8 cellular contexts compared by ENCODE assay signal in the genomic region with DNA sequence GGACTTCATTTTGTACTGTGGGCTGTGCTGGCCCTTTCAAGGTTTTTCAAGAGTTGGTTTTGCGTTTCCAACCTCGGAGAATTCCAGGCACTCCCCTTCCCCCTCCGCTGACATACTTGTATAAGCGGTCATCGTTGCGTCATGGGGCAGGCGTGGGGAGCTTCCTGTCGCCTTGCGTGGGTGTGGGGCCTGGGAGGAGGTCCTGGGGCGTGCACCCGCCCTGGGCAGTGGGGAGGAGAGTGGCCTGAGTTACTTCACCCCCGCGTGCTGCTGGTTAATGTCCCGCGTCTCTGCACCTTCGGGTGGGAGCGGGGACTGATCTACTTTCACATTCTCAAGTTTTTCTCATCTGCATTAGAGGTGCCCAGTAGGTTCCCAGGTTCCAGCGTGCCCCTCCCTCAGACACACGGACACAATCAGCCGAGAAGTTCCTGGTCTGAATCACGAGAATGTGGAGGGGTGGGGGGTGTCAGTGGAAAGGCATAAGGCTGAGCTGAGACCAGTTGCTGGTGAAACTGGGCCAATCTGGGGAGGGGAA. TPM values are rescaled to one million over a fixed set of nuclear protein-coding genes. Genes with fewer than 3 reads are reported as not detected.
A peak's percentile ranks its signal among the peaks of the same experiment; 100 is the strongest.
DNase-seq lines count a peak whose midpoint lies in the region; ATAC-seq and TF ChIP-seq lines count a peak whose summit lies in the region.

No MANE protein-coding gene starts in this region.

- no peaks in the 10 kb centered on the region for H3K27me3 ChIP-seq in GM06990 (replicated peaks; ENCODE audit: control insufficient read depth, insufficient read depth, low read length)
- H3K27me3 ChIP-seq in liver (ENCODE audit: control insufficient read depth in 4 of 4, insufficient read depth in 4 of 4, low read length in 3 of 4): no peaks in the 10 kb centered on the region

- H3K36me3 Mint-ChIP-seq in dendritic cell treated with granulocyte-macrophage colony-stimulating factor and Interleukin-4, amounts not matched to agents 40 ng/mL and 50 ng/mL, for 4 days (ENCODE audit: low read depth): peaks cover 48% of the 10 kb centered on the region

- intact Hi-C loops in dendritic cell treated with granulocyte-macrophage colony-stimulating factor and Interleukin-4, amounts not matched to agents 40 ng/mL and 50 ng/mL, for 4 days (cut with micrococcal nuclease): loop anchor here (5.0 kb wide), 1 partner anchor 52 kb away; a partner anchor contains a TSS

- WGBS in liver: under 1% methylated on average over 21 of the region's 21 CpGs

- H3K36me3 ChIP-seq in GM06990 (ENCODE audit: control insufficient read depth, insufficient read depth, low read length) (no peaks in the 10 kb centered on the region; the same call in none of the 2 replicates), liver (ENCODE audit: control insufficient read depth in 4 of 4, insufficient read depth in 3 of 4, low read depth in 1 of 4, low read length in 3 of 4) (no peaks in the 10 kb centered on the region)

- no peak for TF ChIP-seq POLR2A in NB4 (IDR thresholded peaks at IDR 0.05; ENCODE audit: extremely low read depth, insufficient read length)

- DNase-seq in GM06990 (ENCODE audit: extremely low read depth, insufficient read length) (peak; percentile 77), NB4 (ENCODE audit: low read depth) (peak; percentile 80)
- DNase-seq in activated CD4-positive, alpha-beta T cell treated with anti-CD3 and anti-CD28 coated beads for 24 hours (ENCODE audit: low read depth in 2 of 2): peak; percentile 41 to 69
- DNase-seq in stimulated activated CD4-positive, alpha-beta T cell treated with anti-CD3 and anti-CD28 coated beads, Interleukin-4, amount 100 ng/mL, for 48 hours (ENCODE audit: low read depth in 2 of 2): peak; percentile 62 to 74

- H3K9me3 ChIP-seq in liver (ENCODE audit: control insufficient read depth in 4 of 4, low read length in 3 of 4): no peaks in the 10 kb centered on the region

- no peaks in the 10 kb centered on the region for H3K27me3 Mint-ChIP-seq in dendritic cell treated with granulocyte-macrophage colony-stimulating factor and Interleukin-4, amounts not matched to agents 40 ng/mL and 50 ng/mL, for 4 days

- H3K4me1 Mint-ChIP-seq in dendritic cell treated with granulocyte-macrophage colony-stimulating factor and Interleukin-4, amounts not matched to agents 40 ng/mL and 50 ng/mL, for 4 days (ENCODE audit: low read depth): peaks cover 48% of the 10 kb centered on the region

- H3K4me3 Mint-ChIP-seq in dendritic cell treated with granulocyte-macrophage colony-stimulating factor and Interleukin-4, amounts not matched to agents 40 ng/mL and 50 ng/mL, for 4 days: peak overlapping the region; percentile 97

- H3K9ac ChIP-seq in liver (ENCODE audit: low read depth in 1 of 2, low read length in 2 of 2): peak overlapping the region; percentile 99

- ATAC-seq in HG02678 (IDR thresholded peaks at IDR 0.05; ENCODE audit: unreplicated experiment) (no peak), HG03521 (IDR thresholded peaks at IDR 0.05; ENCODE audit: unreplicated experiment) (no peak)

- peak overlapping the region; percentile 99 to 100 for H3K27ac ChIP-seq in liver (ENCODE audit: low read depth in 1 of 2, low read length in 2 of 2)

- H3K4me3 ChIP-seq in GM06990 (replicated peaks; ENCODE audit: low read depth, low read length) (peak overlapping the region; percentile 94), NB4 (ENCODE audit: low read depth, low read length) (peak overlapping the region; percentile 99), liver (ENCODE audit: low read depth in 1 of 3, low read length in 3 of 3) (peak overlapping the region; percentile 71 to 94 (median 81))

- no peaks in the 10 kb centered on the region for H3K9me3 Mint-ChIP-seq in dendritic cell treated with granulocyte-macrophage colony-stimulating factor and Interleukin-4, amounts not matched to agents 40 ng/mL and 50 ng/mL, for 4 days

- peaks cover 5 to 19% (median 14%) of the 10 kb centered on the region in 4 donors for H3K4me1 ChIP-seq in liver (ENCODE audit: control insufficient read depth in 4 of 4, insufficient read depth in 4 of 4, low read length in 3 of 4)

- H3K27ac Mint-ChIP-seq in dendritic cell treated with granulocyte-macrophage colony-stimulating factor and Interleukin-4, amounts not matched to agents 40 ng/mL and 50 ng/mL, for 4 days: peak overlapping the region; percentile 99

- TF ChIP-seq RAD21 in liver (IDR thresholded peaks at IDR 0.05): peak in 1 of 2 donors; percentile 45

- TF ChIP-seq CTCF in GM06990 (IDR thresholded peaks at IDR 0.05; ENCODE audit: insufficient read depth, low read length, poor library complexity, severe bottlenecking): no peak
- no peak for TF ChIP-seq CTCF in NB4 (IDR thresholded peaks at IDR 0.05; ENCODE audit: low read depth, low read length)
- no peak for TF ChIP-seq CTCF in liver (IDR thresholded peaks at IDR 0.05; ENCODE audit: low read depth, low read length, missing input control)

TF ChIP-seq in liver, 16 proteins besides CTCF, POLR2A, EP300 and RAD21:
- TF ChIP-seq FOXA1 (IDR thresholded peaks at IDR 0.05) (no peak), JUND (IDR thresholded peaks at IDR 0.05) (peak; percentile 10 to 35), TAF1 (conservative IDR thresholded peaks at IDR 0.05) (peak; percentile 42), YY1 (IDR thresholded peaks at IDR 0.05) (peak; percentile 85), HNF4A (conservative IDR thresholded peaks at IDR 0.05) (peak in 1 of 2 donors; percentile 59), GABPA (IDR thresholded peaks at IDR 0.05 in 1 of 2, conservative IDR thresholded peaks at IDR 0.05 in 1 of 2) (peak; percentile 37 to 77), HNF4G (IDR thresholded peaks at IDR 0.05) (no peak), EGR1 (IDR thresholded peaks at IDR 0.05; ENCODE audit: low read depth in 2 of 2) (peak; percentile 97 to 99), SP1 (IDR thresholded peaks at IDR 0.05) (peak; percentile 58), NR2F2 (IDR thresholded peaks at IDR 0.05) (no peak), FOXA2 (IDR thresholded peaks at IDR 0.05) (no peak), RXRA (IDR thresholded peaks at IDR 0.05) (peak; percentile 69 to 87)
- TF ChIP-seq, protein P1, sequence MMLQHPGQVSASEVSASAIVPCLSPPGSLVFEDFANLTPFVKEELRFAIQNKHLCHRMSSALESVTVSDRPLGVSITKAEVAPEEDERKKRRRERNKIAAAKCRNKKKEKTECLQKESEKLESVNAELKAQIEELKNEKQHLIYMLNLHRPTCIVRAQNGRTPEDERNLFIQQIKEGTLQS (IDR thresholded peaks at IDR 0.05): peak; percentile 89
- TF ChIP-seq, protein P2, sequence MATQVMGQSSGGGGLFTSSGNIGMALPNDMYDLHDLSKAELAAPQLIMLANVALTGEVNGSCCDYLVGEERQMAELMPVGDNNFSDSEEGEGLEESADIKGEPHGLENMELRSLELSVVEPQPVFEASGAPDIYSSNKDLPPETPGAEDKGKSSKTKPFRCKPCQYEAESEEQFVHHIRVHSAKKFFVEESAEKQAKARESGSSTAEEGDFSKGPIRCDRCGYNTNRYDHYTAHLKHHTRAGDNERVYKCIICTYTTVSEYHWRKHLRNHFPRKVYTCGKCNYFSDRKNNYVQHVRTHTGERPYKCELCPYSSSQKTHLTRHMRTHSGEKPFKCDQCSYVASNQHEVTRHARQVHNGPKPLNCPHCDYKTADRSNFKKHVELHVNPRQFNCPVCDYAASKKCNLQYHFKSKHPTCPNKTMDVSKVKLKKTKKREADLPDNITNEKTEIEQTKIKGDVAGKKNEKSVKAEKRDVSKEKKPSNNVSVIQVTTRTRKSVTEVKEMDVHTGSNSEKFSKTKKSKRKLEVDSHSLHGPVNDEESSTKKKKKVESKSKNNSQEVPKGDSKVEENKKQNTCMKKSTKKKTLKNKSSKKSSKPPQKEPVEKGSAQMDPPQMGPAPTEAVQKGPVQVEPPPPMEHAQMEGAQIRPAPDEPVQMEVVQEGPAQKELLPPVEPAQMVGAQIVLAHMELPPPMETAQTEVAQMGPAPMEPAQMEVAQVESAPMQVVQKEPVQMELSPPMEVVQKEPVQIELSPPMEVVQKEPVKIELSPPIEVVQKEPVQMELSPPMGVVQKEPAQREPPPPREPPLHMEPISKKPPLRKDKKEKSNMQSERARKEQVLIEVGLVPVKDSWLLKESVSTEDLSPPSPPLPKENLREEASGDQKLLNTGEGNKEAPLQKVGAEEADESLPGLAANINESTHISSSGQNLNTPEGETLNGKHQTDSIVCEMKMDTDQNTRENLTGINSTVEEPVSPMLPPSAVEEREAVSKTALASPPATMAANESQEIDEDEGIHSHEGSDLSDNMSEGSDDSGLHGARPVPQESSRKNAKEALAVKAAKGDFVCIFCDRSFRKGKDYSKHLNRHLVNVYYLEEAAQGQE (IDR thresholded peaks at IDR 0.05): peak; percentile 73
- TF ChIP-seq, protein P3, sequence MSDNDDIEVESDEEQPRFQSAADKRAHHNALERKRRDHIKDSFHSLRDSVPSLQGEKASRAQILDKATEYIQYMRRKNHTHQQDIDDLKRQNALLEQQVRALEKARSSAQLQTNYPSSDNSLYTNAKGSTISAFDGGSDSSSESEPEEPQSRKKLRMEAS (IDR thresholded peaks at IDR 0.05): peak; percentile 28
- TF ChIP-seq, protein P4, sequence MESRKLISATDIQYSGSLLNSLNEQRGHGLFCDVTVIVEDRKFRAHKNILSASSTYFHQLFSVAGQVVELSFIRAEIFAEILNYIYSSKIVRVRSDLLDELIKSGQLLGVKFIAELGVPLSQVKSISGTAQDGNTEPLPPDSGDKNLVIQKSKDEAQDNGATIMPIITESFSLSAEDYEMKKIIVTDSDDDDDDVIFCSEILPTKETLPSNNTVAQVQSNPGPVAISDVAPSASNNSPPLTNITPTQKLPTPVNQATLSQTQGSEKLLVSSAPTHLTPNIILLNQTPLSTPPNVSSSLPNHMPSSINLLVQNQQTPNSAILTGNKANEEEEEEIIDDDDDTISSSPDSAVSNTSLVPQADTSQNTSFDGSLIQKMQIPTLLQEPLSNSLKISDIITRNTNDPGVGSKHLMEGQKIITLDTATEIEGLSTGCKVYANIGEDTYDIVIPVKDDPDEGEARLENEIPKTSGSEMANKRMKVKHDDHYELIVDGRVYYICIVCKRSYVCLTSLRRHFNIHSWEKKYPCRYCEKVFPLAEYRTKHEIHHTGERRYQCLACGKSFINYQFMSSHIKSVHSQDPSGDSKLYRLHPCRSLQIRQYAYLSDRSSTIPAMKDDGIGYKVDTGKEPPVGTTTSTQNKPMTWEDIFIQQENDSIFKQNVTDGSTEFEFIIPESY (IDR thresholded peaks at IDR 0.05): no peak
TF ChIP-seq in liver: peak in this region for 11.

RNA-seq across cellular contexts. Expression of a gene that starts 4.1 kb away (rescaled TPM):
- total RNA-seq in liver: 10 to 100 TPM; 11.4 to 20.3 TPM
- polyA plus RNA-seq in liver: 10 to 100 TPM; 23.6 to 38.9 TPM

RNA-seq across cellular contexts. Expression of a gene that starts 4.1 kb away (rescaled TPM):
- 10 to 100 TPM; 15.7 to 23.3 TPM for total RNA-seq in liver
- polyA plus RNA-seq in liver: 10 to 100 TPM; 19.2 to 32.7 TPM

RNA-seq across cellular contexts. Expression of a gene that starts 36.2 kb away (rescaled TPM):
- total RNA-seq in liver: 10 to 100 TPM; 16.7 to 18.7 TPM
- polyA plus RNA-seq in liver: 10 to 100 TPM in 1 of 2 donors, under 1 TPM in 1; 0.86 to 24.7 TPM

RNA-seq across cellular contexts. Expression of a gene that starts 37.8 kb away (rescaled TPM):
- total RNA-seq in liver: 10 to 100 TPM in 1 of 2 donors, 1 to 10 TPM in 1; 8.3 to 15.6 TPM
- 10 to 100 TPM in 1 of 2 donors, 1 to 10 TPM in 1; 9.8 to 13.7 TPM for polyA plus RNA-seq in liver

RNA-seq across cellular contexts. Expression of a gene that starts 51.7 kb away (rescaled TPM):
- total RNA-seq in liver: 10 to 100 TPM in 1 of 2 donors, 1 to 10 TPM in 1; 2.0 to 69.7 TPM
- 1 to 10 TPM in 1 of 2 donors, under 1 TPM in 1; 0.35 to 2.6 TPM for polyA plus RNA-seq in liver
